In genomic region chr3:11610044-11610671, GRCh38 we compare ENCODE assay signal across 11 cellular contexts. TPM values are rescaled to one million over a fixed set of nuclear protein-coding genes. Genes with fewer than 3 reads are reported as not detected.
A peak's percentile ranks its signal among the peaks of the same experiment; 100 is the strongest.
DNase-seq lines count a peak whose midpoint lies in the region; ATAC-seq and TF ChIP-seq lines count a peak whose summit lies in the region.
"Had no signal": no experiment of that assay in that cellular context is flagged by ENCODE, and none has a peak within 500 bp of the region (broad histone marks: within the 10 kb centered on the region; RNA-seq: fewer than 3 reads in every experiment).

No MANE protein-coding gene starts in this region.

- peaks cover 8% of the 10 kb centered on the region for H3K4me1 ChIP-seq in HEK293 (ENCODE audit: control insufficient read depth, insufficient read depth, low read length)

- CTCF ChIA-PET in HEK293 (lab: Yijun Ruan, JAX): interaction anchor here (2.3 kb wide), 1 partner anchor 41 kb away, joined by 6 read pairs; no protein-coding TSS in a partner anchor

- DNase-seq in amniotic epithelial cell (ENCODE audit: low read depth) (peak; percentile 76), left ventricle myocardium superior (peak; percentile 57), sciatic nerve (ENCODE audit: low spot score) (peak; percentile 70), NCI-H774 (lab: John Stamatoyannopoulos, UW) (no peak), OCI-M2 (lab: John Stamatoyannopoulos, UW; ENCODE audit: unreplicated experiment) (no peak), NCI-H748 treated with DMSO at 0.1 percent for 48 hours (lab: John Stamatoyannopoulos, UW) (no peak)
- DNase-seq: activated CD4-positive, alpha-beta T cell treated with anti-CD3 and anti-CD28 coated beads for 1 hour; activated naive CD8-positive, alpha-beta T cell treated with anti-CD3 and anti-CD28 coated beads for 36 hours; occipital lobe had no signal

- ATAC-seq in left ventricle myocardium superior (peak; percentile 58), sciatic nerve (peak; percentile 74), HG03095 (IDR thresholded peaks at IDR 0.05; ENCODE audit: unreplicated experiment) (no peak)

- POLR2A ChIA-PET in HEK293 (lab: Yijun Ruan, JAX): no interaction called here

- H3K4me3 ChIP-seq in HEK293 (ENCODE audit: low read depth, low read length): no peak overlapping the region; the same call in 1 of the 2 replicates

- H3K9me3 ChIP-seq in HEK293 (ENCODE audit: control insufficient read depth, insufficient read depth, low read depth, low read length): no peaks in the 10 kb centered on the region

- no peak overlapping the region; the same call in 1 of the 2 replicates for H3K27ac ChIP-seq in HEK293 (ENCODE audit: extremely low read depth, low read depth, low read length)

- intact Hi-C loops in left ventricle myocardium superior (cut with micrococcal nuclease): no loop called here
- intact Hi-C loops in sciatic nerve (cut with DNase I): no loop called here

- H3K36me3 ChIP-seq in HEK293 (ENCODE audit: control insufficient read depth in 2 of 2, insufficient read depth in 1 of 2, low read length in 2 of 2): no peaks in the 10 kb centered on the region

- TF ChIP-seq CTCF in HEK293 (tag by site-specific recombination; IDR thresholded peaks at IDR 0.05): no peak

TF ChIP-seq in HEK293, 187 proteins besides CTCF, POLR2A, EP300 and RAD21:
- TF ChIP-seq ZNF202 (tag by site-specific recombination; IDR thresholded peaks at IDR 0.05; ENCODE audit: borderline replicate concordance): no peak
- no peak for TF ChIP-seq ZNF324 (tag by site-specific recombination; IDR thresholded peaks at IDR 0.05)
- no peak for TF ChIP-seq ZNF23 (tag by site-specific recombination; IDR thresholded peaks at IDR 0.05; ENCODE audit: borderline replicate concordance)
- TF ChIP-seq ZNF544 (tag by site-specific recombination; IDR thresholded peaks at IDR 0.05): no peak
- TF ChIP-seq KLF10 (tag by site-specific recombination; IDR thresholded peaks at IDR 0.05): no peak
- peak; percentile 27; the same call in 1 of the 2 replicates for TF ChIP-seq FEZF1 (tag by site-specific recombination; IDR thresholded peaks at IDR 0.05)
- TF ChIP-seq MEIS1 (CRISPR knock-in tag; IDR thresholded peaks at IDR 0.05; ENCODE audit: borderline replicate concordance): no peak
- peak; percentile 20; the same call in 1 of the 2 replicates for TF ChIP-seq KLF1 (tag by site-specific recombination; IDR thresholded peaks at IDR 0.05)
TF ChIP-seq in HEK293: peak in this region for 2.

RNA-seq across cellular contexts. Expression of gene VGLL4, which starts 33.6 kb away (rescaled TPM):
- total RNA-seq in left ventricle myocardium superior: 26.2 TPM
- total RNA-seq in sciatic nerve: 96.5 TPM

Comparison
In these comparisons a context has a peak if more than half of its experiments do, and no peak if none do; other contexts are left out.
1. DNase-seq: peak in amniotic epithelial cell (single experiment), left ventricle myocardium superior (single experiment) and sciatic nerve (single experiment); none in NCI-H774 (single experiment), OCI-M2 (single experiment) and NCI-H748 treated with DMSO at 0.1 percent for 48 hours (single experiment).